9 cellular contexts compared by ENCODE assay signal in genomic region chr14:66508547-66508845, GRCh38. TPM values are rescaled to one million over a fixed set of nuclear protein-coding genes. Genes with fewer than 3 reads are reported as not detected.
DNase-seq lines count a peak whose midpoint lies in the region; ATAC-seq, FAIRE-seq and TF ChIP-seq lines count a peak whose summit lies in the region.
"Had no signal": no experiment of that assay in that cellular context is flagged by ENCODE, and none has a peak within 500 bp of the region (broad histone marks: within the 10 kb centered on the region; RNA-seq: fewer than 3 reads in every experiment).

No MANE protein-coding gene starts in this region.

- H4K20me1 ChIP-seq in DOHH2 (ENCODE audit: control insufficient read depth, insufficient read depth, low read depth, low read length) (peaks cover 27% of the 10 kb centered on the region), Loucy (ENCODE audit: insufficient read depth, low read length, poor library complexity, severe bottlenecking) (peaks cover 52% of the 10 kb centered on the region), H1 (replicated peaks in 1 of 2; ENCODE audit: control insufficient read depth in 1 of 2, insufficient read depth in 2 of 2, low read length in 2 of 2) (peaks cover 3 to 4% of the 10 kb centered on the region in 2 experiments)

- peak overlapping the region; percentile 3 for H3K56ac ChIP-seq in H1 (replicated peaks; ENCODE audit: insufficient read length, low read depth, low read length)

- peak overlapping the region; percentile 81 for H4K91ac ChIP-seq in H1 (replicated peaks; ENCODE audit: insufficient read length, low read length)

- H3K14ac ChIP-seq in H1 (ENCODE audit: insufficient read length) = no peak overlapping the region

- DNase-seq in H1 (ENCODE audit: low read depth in 1 of 2, low spot score in 2 of 2) (no peak), ovary (peak in 1 of 5 donors; percentile 48), NCI-H82 (lab: John Stamatoyannopoulos, UW) (no peak), kidney tubule cell (ENCODE audit: low spot score) (no peak), NCI-H510A (lab: John Stamatoyannopoulos, UW) (no peak)

- POLR2A ChIA-PET in H1 (lab: Charles Lee; ENCODE audit: partially characterized antibody) = interaction anchor here (1.1 to 1.5 kb wide), 3 partner anchors 10 to 54 kb away, joined by 3 to 4 read pairs (median 3); no protein-coding TSS in a partner anchor

- H3K27ac ChIP-seq in DOHH2 (ENCODE audit: low read depth, low read length) = peak overlapping the region; percentile 64
- H3K27ac ChIP-seq in H1 (ENCODE audit: low read depth, low read length) = no peak overlapping the region; the same call in 1 of the 2 replicates
- H3K27ac ChIP-seq in ovary = peak overlapping the region; percentile 87 to 91

- 0% methylated on average over 4 of the region's 19 CpGs; no CpG with 5 or more reads in 1 of the 2 experiments for WGBS in H1 (ENCODE audit: extremely low coverage in 1 of 2, insufficient coverage in 1 of 2, insufficient read length in 1 of 2, insufficient replicate concordance in 2 of 2, low coverage in 1 of 2, low lambda C conversion rate in 2 of 2, missing lambda C conversion rate in 1 of 2), 2 experiments
- 0 to 1% (median 0%) methylated on average over 19 of the region's 19 CpGs for WGBS in ovary, 3 donors

- no peak for TF ChIP-seq POLR2A in H1 (IDR thresholded peaks at IDR 0.05; ENCODE audit: control extremely low read depth in 1 of 2, low read depth in 2 of 2, low read length in 2 of 2)
- TF ChIP-seq POLR2A in ovary (IDR thresholded peaks at IDR 0.05) = no peak

- H3K18ac ChIP-seq in H1 (ENCODE audit: extremely low read depth, low read length) = peak overlapping the region; percentile 92

- H4K5ac ChIP-seq in H1 (ENCODE audit: insufficient read length, low read depth, low read length) = peak overlapping the region; percentile 79

- FAIRE-seq in H1 (lab: Jason Lieb, UNC) = no peak

- H3K9me3 ChIP-seq in DOHH2 (ENCODE audit: control insufficient read depth, insufficient read depth, low read length) (no peaks in the 10 kb centered on the region), Loucy (ENCODE audit: insufficient read depth, low read depth, low read length) (no peaks in the 10 kb centered on the region), H1 (ENCODE audit: insufficient read depth in 2 of 2, low read depth in 1 of 2, low read length in 1 of 2) (no peaks in the 10 kb centered on the region), ovary (no peaks in the 10 kb centered on the region)

- H3K4me1 ChIP-seq in DOHH2 (ENCODE audit: control insufficient read depth, low read length) (peaks cover 51% of the 10 kb centered on the region), Loucy (ENCODE audit: insufficient read depth, low read length, poor library complexity, severe bottlenecking) (peaks cover 37% of the 10 kb centered on the region), H1 (replicated peaks in 1 of 4; ENCODE audit: control insufficient read depth in 3 of 4, insufficient read depth in 4 of 4, low read length in 3 of 4) (peaks cover 0 to 3% (median 0%) of the 10 kb centered on the region in 4 experiments; a peak in 2 of 7 replicates), ovary (ENCODE audit: insufficient read depth) (peaks cover 3% of the 10 kb centered on the region)

- H3K27me3 ChIP-seq in DOHH2 (ENCODE audit: control insufficient read depth, low read length) (no peaks in the 10 kb centered on the region), Loucy (ENCODE audit: insufficient read depth, low read length, poor library complexity, severe bottlenecking) (no peaks in the 10 kb centered on the region), H1 (replicated peaks in 1 of 4; ENCODE audit: control insufficient read depth in 3 of 4, extremely low read depth in 1 of 4, insufficient read depth in 3 of 4, low read length in 3 of 4) (peaks cover 0 to 11% (median 5%) of the 10 kb centered on the region in 4 experiments; a peak in 4 of 7 replicates), ovary (no peaks in the 10 kb centered on the region)

- no peak overlapping the region for H3K4ac ChIP-seq in H1 (replicated peaks; ENCODE audit: insufficient read length, low read depth, low read length)

- H3K9me2 ChIP-seq in DOHH2 (replicated peaks; ENCODE audit: control insufficient read depth, low read length) (no peaks in the 10 kb centered on the region), Loucy (replicated peaks; ENCODE audit: low read depth, low read length) (no peaks in the 10 kb centered on the region)

- H2BK5ac ChIP-seq in H1 (ENCODE audit: low read depth, low read length) = 0 out of 2 replicates have a peak overlapping the region, but pooled peaks have one; percentile 89

- TF ChIP-seq CTCF in DOHH2 (IDR thresholded peaks at IDR 0.05; ENCODE audit: low read depth, low read length, poor library complexity, severe bottlenecking) (no peak), Loucy (conservative IDR thresholded peaks at IDR 0.05; ENCODE audit: low read length) (no peak), H1 (IDR thresholded peaks at IDR 0.05; ENCODE audit: control extremely low read depth in 1 of 3, insufficient read depth in 1 of 3, low read depth in 1 of 3, low read length in 3 of 3) (no peak), ovary (IDR thresholded peaks at IDR 0.05) (no peak)

- peak overlapping the region; percentile 82 for H2AFZ ChIP-seq in Loucy (ENCODE audit: low read length)
- peak overlapping the region; percentile 91 for H2AFZ ChIP-seq in H1 (ENCODE audit: low read length)

- peak overlapping the region; percentile 85 for H3K4me2 ChIP-seq in DOHH2 (ENCODE audit: low read length)
- H3K4me2 ChIP-seq in Loucy (ENCODE audit: low read depth, low read length, poor library complexity, severe bottlenecking) = peak overlapping the region; percentile 88
- H3K4me2 ChIP-seq in H1 (ENCODE audit: insufficient read depth in 1 of 2, low read depth in 2 of 2, low read length in 2 of 2) = peak overlapping the region; percentile 85 to 87

- TF ChIP-seq RAD21 in H1 (IDR thresholded peaks at IDR 0.05 in 1 of 2, conservative IDR thresholded peaks at IDR 0.05 in 1 of 2; ENCODE audit: low read depth in 2 of 2, low read length in 2 of 2) = no peak

- CTCF ChIA-PET in H1 (lab: Charles Lee; ENCODE audit: partially characterized antibody) = interaction anchor here (1.2 kb wide), 2 partner anchors 16 to 851 kb away, joined by 3 to 4 read pairs; partner anchors contain the start of gene ATP6V1D

- TF ChIP-seq EP300 in H1 (IDR thresholded peaks at IDR 0.05; ENCODE audit: borderline replicate concordance in 1 of 2, low read depth in 2 of 2, low read length in 2 of 2) = no peak
- TF ChIP-seq EP300 in ovary (IDR thresholded peaks at IDR 0.05) = no peak

- no peak overlapping the region; the same call in 1 of the 2 replicates for H4K8ac ChIP-seq in H1 (ENCODE audit: extremely low read depth, insufficient read depth, low read length)

- no peak overlapping the region for H2BK15ac ChIP-seq in H1 (ENCODE audit: low read length)

- no peaks in the 10 kb centered on the region for H3K79me1 ChIP-seq in H1 (ENCODE audit: low read depth, low read length)

- no peak overlapping the region for H2BK20ac ChIP-seq in H1 (ENCODE audit: low read length)

- no peak overlapping the region for H2BK120ac ChIP-seq in H1 (replicated peaks; ENCODE audit: low read depth, low read length)

- H3F3A ChIP-seq in DOHH2 (ENCODE audit: control insufficient read depth, insufficient read depth) (peaks cover 11% of the 10 kb centered on the region; the same call in 1 of the 2 replicates), Loucy (ENCODE audit: low read depth) (no peaks in the 10 kb centered on the region)

- H3K79me2 ChIP-seq in DOHH2 (ENCODE audit: control insufficient read depth, low read length) = peaks cover 67% of the 10 kb centered on the region
- H3K79me2 ChIP-seq in Loucy (ENCODE audit: insufficient read depth, low read length) = peaks cover 51% of the 10 kb centered on the region
- peaks cover 0 to 44% of the 10 kb centered on the region in 2 experiments for H3K79me2 ChIP-seq in H1 (ENCODE audit: control insufficient read depth in 1 of 2, insufficient read depth in 2 of 2, low read length in 2 of 2)

- no peak overlapping the region for H3K23ac ChIP-seq in H1 (ENCODE audit: insufficient read length)

- peaks cover 13% of the 10 kb centered on the region for H3K23me2 ChIP-seq in H1 (ENCODE audit: low read depth, low read length)

- H3K9ac ChIP-seq in Loucy (ENCODE audit: low read depth, low read length, poor library complexity, severe bottlenecking) (peak overlapping the region; percentile 93), H1 (replicated peaks in 1 of 4; ENCODE audit: extremely low read depth in 1 of 4, low read depth in 3 of 4, low read length in 3 of 4) (peak overlapping the region; percentile 46 to 84 (median 70); a peak in 4 of 7 replicates)

- no peak overlapping the region for H2BK12ac ChIP-seq in H1 (ENCODE audit: low read depth, low read length)

- intact Hi-C loops in ovary (cut with DNase I) = no loop called here

- H2AK5ac ChIP-seq in H1 (ENCODE audit: low read depth, low read length) = no peak overlapping the region

- peaks cover 10% of the 10 kb centered on the region; the same call in 1 of the 2 replicates for H3K36me3 ChIP-seq in DOHH2 (ENCODE audit: control insufficient read depth, low read length)
- no peaks in the 10 kb centered on the region for H3K36me3 ChIP-seq in Loucy (ENCODE audit: insufficient read depth, low read length)
- H3K36me3 ChIP-seq in H1 (ENCODE audit: control insufficient read depth in 2 of 4, insufficient read depth in 4 of 4, low read length in 3 of 4) = no peaks in the 10 kb centered on the region
- H3K36me3 ChIP-seq in ovary = no peaks in the 10 kb centered on the region

- no peak for ATAC-seq in esophagus mucosa

- H3K4me3 ChIP-seq in DOHH2 (ENCODE audit: low read length) (peak overlapping the region; percentile 98), Loucy (ENCODE audit: low read length, poor library complexity, severe bottlenecking) (peak overlapping the region; percentile 99), H1 (ENCODE audit: extremely low read depth in 1 of 4, insufficient read depth in 2 of 4, low read depth in 3 of 4, low read length in 4 of 4) (peak overlapping the region; percentile 82 to 96 (median 91)), ovary (peak overlapping the region; percentile 92)

RNA-seq across cellular contexts. Expression of gene GPHN, which starts 0.5 kb away (rescaled TPM):
- 16.0 and 20.8 TPM in 2 replicates for total RNA-seq in H1 (2021; fragmentation: NEBNext Ultra II Directional; extraction: Animal tissue kit (Norgen Biotek cat#: 25700))
- polyA plus RNA-seq in H1 (2011; rRNA removed) (4.7 and 6.0 TPM in 2 replicates), ovary (10 to 100 TPM in 1 of 2 donors, 1 to 10 TPM in 1; 8.3 to 23.0 TPM)
- polyA plus RNA-seq in H1 (2011; cell fraction: cytosol; rRNA removed) = 7.6 TPM
- polyA plus RNA-seq in H1 (2011; cell fraction: nucleus; rRNA removed) = 12.1 TPM
- 8.3 to 16.3 TPM (median 14.8 TPM) in 4 replicates for polyA plus RNA-seq in H1 (2012, experiment 1 of 2)
- polyA plus RNA-seq in H1 (2012, experiment 2 of 2) = 4.5 TPM
- polyA plus RNA-seq in H1 (2013, experiment 1 of 2) = 14.0 TPM
- polyA plus RNA-seq in H1 (2013, experiment 2 of 2) = 11.1 TPM
- 27.6 and 30.3 TPM in 2 replicates for polyA minus RNA-seq in H1 (2011; rRNA and poly(A)+ RNA removed)
- polyA minus RNA-seq in H1 (2011; cell fraction: cytosol; rRNA and poly(A)+ RNA removed) = 12.2 TPM
- polyA minus RNA-seq in H1 (2011; cell fraction: nucleus; rRNA and poly(A)+ RNA removed) = 87.3 TPM
- total RNA-seq in ovary (10 to 100 TPM in 6 of 7 donors, 1 to 10 TPM in 1; 8.3 to 44.9 (median 20.3) TPM), esophagus mucosa (18.4 TPM)

RNA-seq across cellular contexts. Expression of gene CCDC196, which starts 22.3 kb away (rescaled TPM):
- not detected in 2 replicates for total RNA-seq in H1 (2021; fragmentation: NEBNext Ultra II Directional; extraction: Animal tissue kit (Norgen Biotek cat#: 25700))
- polyA plus RNA-seq in H1 (2011; rRNA removed) (not detected in 2 replicates), ovary (not detected)
- not detected for polyA plus RNA-seq in H1 (2011; cell fraction: cytosol; rRNA removed)
- polyA plus RNA-seq in H1 (2011; cell fraction: nucleus; rRNA removed) = not detected
- not detected in 4 replicates for polyA plus RNA-seq in H1 (2012, experiment 1 of 2)
- not detected for polyA plus RNA-seq in H1 (2012, experiment 2 of 2)
- not detected for polyA plus RNA-seq in H1 (2013, experiment 1 of 2)
- polyA plus RNA-seq in H1 (2013, experiment 2 of 2) = not detected
- polyA minus RNA-seq in H1 (2011; rRNA and poly(A)+ RNA removed) = not detected in 2 replicates
- polyA minus RNA-seq in H1 (2011; cell fraction: cytosol; rRNA and poly(A)+ RNA removed) = not detected
- polyA minus RNA-seq in H1 (2011; cell fraction: nucleus; rRNA and poly(A)+ RNA removed) = not detected
- total RNA-seq in ovary (not detected), esophagus mucosa (not detected)
- total RNA-seq: renal cortical epithelial cell had no signal
